ENCODE assay signal across 8 cellular contexts in genomic region chrX:110002300-110003166, GRCh38. TPM values are rescaled to one million over a fixed set of nuclear protein-coding genes. Genes with fewer than 3 reads are reported as not detected.
DNase-seq lines count a peak whose midpoint lies in the region; ATAC-seq and TF ChIP-seq lines count a peak whose summit lies in the region.

Gene TMEM164 (plus strand): TSS chrX:110003114. CDS start chrX:110003775, 661 bp downstream.

- H3K9ac ChIP-seq in H9 (ENCODE audit: extremely low read depth, insufficient read length, low read length) (peak within 1 kb of the TSS; percentile 63), MM.1S (ENCODE audit: low read length) (peak within 1 kb of the TSS; percentile 77), SK-N-MC (ENCODE audit: insufficient read length) (peak within 1 kb of the TSS; percentile 71)

- H3K9me2 ChIP-seq in MM.1S (replicated peaks; ENCODE audit: insufficient read depth, low read length): no peaks in the 10 kb centered on the region

- H3K4me2 ChIP-seq in H9 (ENCODE audit: insufficient read depth, insufficient read length, low read length) (peak within 1 kb of the TSS; percentile 77), MM.1S (ENCODE audit: low read depth, low read length) (peak within 1 kb of the TSS; percentile 74)

- no peak for TF ChIP-seq POLR2A in testis (IDR thresholded peaks at IDR 0.05)

- H4K20me1 ChIP-seq in H9 (ENCODE audit: control insufficient read depth, insufficient read depth, insufficient read length): no peaks in the 10 kb centered on the region
- no peaks in the 10 kb centered on the region for H4K20me1 ChIP-seq in MM.1S (ENCODE audit: insufficient read depth, low read length)

- no peaks in the 10 kb centered on the region for H3K9me3 ChIP-seq in H9 (ENCODE audit: control insufficient read depth, low read depth, low read length)
- H3K9me3 ChIP-seq in MM.1S (replicated peaks; ENCODE audit: insufficient read depth, low read length): no peaks in the 10 kb centered on the region
- no peaks in the 10 kb centered on the region for H3K9me3 ChIP-seq in SK-N-MC (ENCODE audit: low read depth, low read length)
- H3K9me3 ChIP-seq in testis: no peaks in the 10 kb centered on the region

- 0 out of 3 replicates have a peak, but pooled peaks have one; percentile 18 for TF ChIP-seq CTCF in H9 (conservative IDR thresholded peaks at IDR 0.05)
- TF ChIP-seq CTCF in MM.1S (IDR thresholded peaks at IDR 0.05; ENCODE audit: low read length): no peak
- TF ChIP-seq CTCF in omental fat pad (IDR thresholded peaks at IDR 0.05): no peak
- no peak for TF ChIP-seq CTCF in testis (IDR thresholded peaks at IDR 0.05)

- no peak within 1 kb of the TSS for H3T11ph ChIP-seq in H9 (ENCODE audit: low read length)

- H3K79me1 ChIP-seq in H9 (ENCODE audit: insufficient read depth, low read depth, low read length, poor library complexity, severe bottlenecking): peaks cover 4% of the 10 kb centered on the region

- CTCF ChIA-PET in activated naive CD4-positive, alpha-beta T cell treated with anti-CD3 and anti-CD28 coated beads, Interleukin-2, amount 10 ng/mL, durations not matched to agents 7 days and 5 days (lab: Charles Lee): interaction anchor here (0.5 kb wide), 1 partner anchor 27 kb away, joined by 3 read pairs; no protein-coding TSS in a partner anchor

- H3K23ac ChIP-seq in H9 (ENCODE audit: insufficient read length, low read depth, low read length): no peak within 1 kb of the TSS

- H2BK15ac ChIP-seq in H9 (ENCODE audit: low read depth, low read length): no peak within 1 kb of the TSS

- peaks cover 37 to 42% of the 10 kb centered on the region in 2 experiments for H3K4me1 Mint-ChIP-seq in H9
- H3K4me1 Mint-ChIP-seq in activated naive CD4-positive, alpha-beta T cell treated with anti-CD3 and anti-CD28 coated beads, Interleukin-2, amount 10 ng/mL, durations not matched to agents 7 days and 5 days: peaks cover 28% of the 10 kb centered on the region

- H2AFZ ChIP-seq in H9 (ENCODE audit: low read length) (no peak within 1 kb of the TSS), MM.1S (ENCODE audit: low read length) (peak within 1 kb of the TSS; percentile 37; the same call in 1 of the 2 replicates)

- H4K91ac ChIP-seq in H9 (ENCODE audit: insufficient read length, low read depth, low read length): no peak within 1 kb of the TSS

- peak within 1 kb of the TSS; percentile 80 to 97 (median 87); a peak in 6 of 7 replicates for H3K27ac Mint-ChIP-seq in H9
- H3K27ac Mint-ChIP-seq in activated naive CD4-positive, alpha-beta T cell treated with anti-CD3 and anti-CD28 coated beads, Interleukin-2, amount 10 ng/mL, durations not matched to agents 7 days and 5 days: peak within 1 kb of the TSS; percentile 80

- H3K27me3 ChIP-seq in H9 (ENCODE audit: insufficient read depth, low read length) (peaks cover 3% of the 10 kb centered on the region; the same call in 1 of the 2 replicates), MM.1S (replicated peaks; ENCODE audit: insufficient read depth, low read length) (no peaks in the 10 kb centered on the region), testis (no peaks in the 10 kb centered on the region)

- H3K36me3 Mint-ChIP-seq in H9 (ENCODE audit: insufficient read depth in 1 of 3, low read depth in 3 of 3): peaks cover 0 to 11% (median 11%) of the 10 kb centered on the region in 3 experiments; a peak in 6 of 7 replicates
- peaks cover 6% of the 10 kb centered on the region for H3K36me3 Mint-ChIP-seq in activated naive CD4-positive, alpha-beta T cell treated with anti-CD3 and anti-CD28 coated beads, Interleukin-2, amount 10 ng/mL, durations not matched to agents 7 days and 5 days

- peak; percentile 90 for ATAC-seq in omental fat pad (ENCODE audit: low FRiP score)

- H3K4me1 ChIP-seq in H9 (ENCODE audit: insufficient read depth, low read length) (peaks cover 8% of the 10 kb centered on the region), MM.1S (ENCODE audit: low read length) (0 out of 2 replicates have a peak, but pooled peaks cover 3% of the 10 kb centered on the region), testis (no peaks in the 10 kb centered on the region)

- H2AK5ac ChIP-seq in H9 (ENCODE audit: insufficient read length, low read length): no peak within 1 kb of the TSS

- peaks cover 11% of the 10 kb centered on the region for H3K27me3 Mint-ChIP-seq in H9 (ENCODE audit: low read depth)
- no peaks in the 10 kb centered on the region for H3K27me3 Mint-ChIP-seq in activated naive CD4-positive, alpha-beta T cell treated with anti-CD3 and anti-CD28 coated beads, Interleukin-2, amount 10 ng/mL, durations not matched to agents 7 days and 5 days

- peak within 1 kb of the TSS; percentile 93 to 96 for H3K4me3 Mint-ChIP-seq in H9
- H3K4me3 Mint-ChIP-seq in activated naive CD4-positive, alpha-beta T cell treated with anti-CD3 and anti-CD28 coated beads, Interleukin-2, amount 10 ng/mL, durations not matched to agents 7 days and 5 days: peak within 1 kb of the TSS; percentile 83

- peaks cover 17% of the 10 kb centered on the region for H3K23me2 ChIP-seq in H9 (ENCODE audit: insufficient read length, low read depth, low read length, poor library complexity, severe bottlenecking)

- DNase-seq in GF-D8 (lab: John Stamatoyannopoulos, UW) (peak; percentile 85), H9 (peak; percentile 79), MM.1S (peak; percentile 68), SK-N-MC (ENCODE audit: low read depth, low spot score) (no peak), glomerular endothelial cell (ENCODE audit: extremely low read depth, low read depth, low spot score) (no peak), omental fat pad (ENCODE audit: low spot score) (peak; percentile 30), testis (peak; percentile 79)
- DNase-seq in activated naive CD4-positive, alpha-beta T cell treated with anti-CD3 and anti-CD28 coated beads, Interleukin-2, amount 10 ng/mL, durations not matched to agents 7 days and 5 days: peak; percentile 87

- no peaks in the 10 kb centered on the region for H3F3A ChIP-seq in MM.1S (ENCODE audit: insufficient read depth, low read length)

- peak within 1 kb of the TSS; percentile 49 for H3K18ac ChIP-seq in H9 (ENCODE audit: insufficient read length, low read depth, low read length)

- intact Hi-C loops in testis (cut with DNase I; ENCODE audit: low total_unique reads): no loop called here

- no peak within 1 kb of the TSS for H2BK120ac ChIP-seq in H9 (ENCODE audit: low read depth, low read length, poor library complexity, severe bottlenecking)

- H2BK20ac ChIP-seq in H9 (ENCODE audit: low read depth, low read length, poor library complexity, severe bottlenecking): no peak within 1 kb of the TSS

- no peak within 1 kb of the TSS for H3K56ac ChIP-seq in H9 (ENCODE audit: insufficient read length, low read depth, low read length)

- no peaks in the 10 kb centered on the region for H3K79me2 ChIP-seq in H9 (ENCODE audit: insufficient read depth, low read length)
- H3K79me2 ChIP-seq in MM.1S (ENCODE audit: low read length): peaks cover 45% of the 10 kb centered on the region

- WGBS in H9 (ENCODE audit: extremely low coverage, insufficient read length, low lambda C conversion rate): no CpG with 5 or more reads among the region's 83 CpGs
- 0 to 1% methylated on average over 28 to 42 of the region's 83 CpGs for WGBS in testis, 2 donors

- no peak within 1 kb of the TSS for H3K4ac ChIP-seq in H9 (ENCODE audit: low read depth, low read length)

- H2BK5ac ChIP-seq in H9 (ENCODE audit: insufficient read length, low read length): peak within 1 kb of the TSS; percentile 3

- H2BK12ac ChIP-seq in H9 (ENCODE audit: insufficient read length, low read depth, low read length): no peak within 1 kb of the TSS

- H3K27ac ChIP-seq in H9 (ENCODE audit: insufficient read length, low read depth, low read length) (no peak within 1 kb of the TSS), MM.1S (ENCODE audit: low read length) (peak within 1 kb of the TSS; percentile 79), SK-N-MC (no peak within 1 kb of the TSS), testis (peak within 1 kb of the TSS; percentile 63 to 74)

- no peak within 1 kb of the TSS for H4K5ac ChIP-seq in H9 (ENCODE audit: insufficient read length, low read depth, low read length)

- H3K14ac ChIP-seq in H9 (ENCODE audit: insufficient read depth, low read length): peak within 1 kb of the TSS; percentile 88

- peak within 1 kb of the TSS; percentile 70 for H3K4me3 ChIP-seq in MM.1S (ENCODE audit: low read length)
- H3K4me3 ChIP-seq in SK-N-MC: peak within 1 kb of the TSS; percentile 76
- peak within 1 kb of the TSS; percentile 51 to 64 for H3K4me3 ChIP-seq in testis

- no peak within 1 kb of the TSS for H4K8ac ChIP-seq in H9 (replicated peaks; ENCODE audit: insufficient read length, low read depth, low read length)

- H3K9me3 Mint-ChIP-seq in H9: no peaks in the 10 kb centered on the region
- H3K9me3 Mint-ChIP-seq in activated naive CD4-positive, alpha-beta T cell treated with anti-CD3 and anti-CD28 coated beads, Interleukin-2, amount 10 ng/mL, durations not matched to agents 7 days and 5 days: no peaks in the 10 kb centered on the region

- H3K36me3 ChIP-seq in MM.1S (replicated peaks; ENCODE audit: insufficient read depth, low read length) (no peaks in the 10 kb centered on the region), SK-N-MC (ENCODE audit: insufficient read depth, low read length) (no peaks in the 10 kb centered on the region), testis (ENCODE audit: low read depth, missing control alignments) (no peaks in the 10 kb centered on the region)

RNA-seq across cellular contexts. Expression of gene TMEM164, which starts in this region (rescaled TPM):
- total RNA-seq in H9 (2021) (30.4 and 31.2 TPM in 2 replicates), glomerular endothelial cell (11.0 and 12.0 TPM in 2 replicates), omental fat pad (10 to 100 TPM; 24.6 to 56.9 (median 42.1) TPM), testis (10 to 100 TPM in 1 of 2 donors, 1 to 10 TPM in 1; 8.1 to 13.9 TPM)
- 7.9 TPM for polyA plus RNA-seq in testis (ENCODE audit: insufficient read depth, low read depth, low replicate concordance)

Comparison
In these comparisons a context has a peak if more than half of its experiments do, and no peak if none do; other contexts are left out.
1. DNase-seq: peak in GF-D8 (single experiment), H9 (single experiment), MM.1S (single experiment), activated naive CD4-positive, alpha-beta T cell treated with anti-CD3 and anti-CD28 coated beads, Interleukin-2, amount 10 ng/mL, durations not matched to agents 7 days and 5 days (single experiment), omental fat pad (single experiment) and testis (single experiment); none in SK-N-MC (single experiment) and glomerular endothelial cell (single experiment).
2. H3K27ac ChIP-seq: peak in MM.1S (single experiment) and testis (2 of 2); none in H9 (single experiment) and SK-N-MC (single experiment).
3. Peak in every context shown above with its lines, with median percentiles within 50 percentile points of each other: H3K9ac ChIP-seq and H3K4me3 ChIP-seq.